In the genomic region with DNA sequence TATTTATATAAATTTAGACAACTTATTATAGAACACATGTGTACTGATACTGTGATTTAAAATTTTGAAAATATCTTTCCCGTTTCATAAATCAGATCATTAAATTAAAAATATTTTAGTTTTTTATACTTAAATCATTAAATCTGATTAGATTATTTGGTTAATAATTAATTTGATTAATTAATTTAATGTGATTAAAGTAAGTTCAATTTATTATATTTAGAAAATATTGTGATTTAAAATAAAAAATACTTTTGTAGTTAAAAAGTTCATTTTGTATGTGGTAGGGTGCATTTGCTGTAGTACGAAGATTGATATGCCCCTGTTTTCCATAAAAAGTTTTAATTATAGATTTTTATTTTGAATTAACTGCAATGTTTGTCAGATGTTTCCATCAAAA, we compare ENCODE assay signal across 24 cellular contexts.
DNase-seq lines count a peak whose midpoint lies in the region; ATAC-seq, FAIRE-seq and TF ChIP-seq lines count a peak whose summit lies in the region.
"Had no signal": no experiment of that assay in that cellular context is flagged by ENCODE, and none has a peak within 500 bp of the region (broad histone marks: within the 10 kb centered on the region; RNA-seq: fewer than 3 reads in every experiment).

No MANE protein-coding gene starts in this region.

- no peaks in the 10 kb centered on the region for H3K36me3 ChIP-seq in pancreas

- no peaks in the 10 kb centered on the region for H3K27me3 Mint-ChIP-seq in endothelial cell (ENCODE audit: unreplicated experiment)
- H3K27me3 Mint-ChIP-seq in activated T-helper 2 cell treated with anti-CD3 and anti-CD28 coated beads, Interferon-gamma antibody, Interleukin-2, Interleukin-4, amounts not matched to agents 10 μg/mL and 5 μg/mL and 100 μg/mL, durations not matched to agents 14 hours and 24 hours and 36 hours (ENCODE audit: low read depth), result no peaks in the 10 kb centered on the region
- H3K27me3 Mint-ChIP-seq: CD4-positive, alpha-beta memory T cell had no signal

- H3K9me3 Mint-ChIP-seq in endothelial cell (ENCODE audit: unreplicated experiment), result no peaks in the 10 kb centered on the region
- H3K9me3 Mint-ChIP-seq in activated T-helper 2 cell treated with anti-CD3 and anti-CD28 coated beads, Interferon-gamma antibody, Interleukin-2, Interleukin-4, amounts not matched to agents 10 μg/mL and 5 μg/mL and 100 μg/mL, durations not matched to agents 14 hours and 24 hours and 36 hours, result peaks cover 18% of the 10 kb centered on the region

- no peaks in the 10 kb centered on the region for H3K27me3 ChIP-seq in pancreas

- FAIRE-seq in A204.1 (lab: Jason Lieb, UNC) (peak; percentile 89), TTC549 (lab: Jason Lieb, UNC) (peak; percentile 75), endometrium (lab: Jason Lieb, UNC) (peak; percentile 62), pancreas (lab: Jason Lieb, UNC) (peak; percentile 65)
- FAIRE-seq: A549, GM12878, GM19239, H1 had no signal

- H3K4me1 Mint-ChIP-seq in endothelial cell (ENCODE audit: unreplicated experiment), result no peaks in the 10 kb centered on the region
- H3K4me1 Mint-ChIP-seq in activated T-helper 2 cell treated with anti-CD3 and anti-CD28 coated beads, Interferon-gamma antibody, Interleukin-2, Interleukin-4, amounts not matched to agents 10 μg/mL and 5 μg/mL and 100 μg/mL, durations not matched to agents 14 hours and 24 hours and 36 hours (ENCODE audit: low read depth), result peaks cover 2% of the 10 kb centered on the region
- H3K4me1 Mint-ChIP-seq: CD4-positive, alpha-beta memory T cell had no signal

- intact Hi-C loops in pancreas (cut with DNase I), result no loop called here
- intact Hi-C loops in activated T-helper 2 cell treated with anti-CD3 and anti-CD28 coated beads, Interferon-gamma antibody, Interleukin-2, Interleukin-4, amounts not matched to agents 10 μg/mL and 5 μg/mL and 100 μg/mL, durations not matched to agents 14 hours and 24 hours and 36 hours (cut with micrococcal nuclease), result no loop called here

- TF ChIP-seq CTCF in pancreas (IDR thresholded peaks at IDR 0.05), result no peak
- TF ChIP-seq CTCF in endothelial cell (IDR thresholded peaks at IDR 0.05; ENCODE audit: unreplicated experiment), result no peak

- WGBS in pancreas, 2 donors, result 89 to 93% methylated on average over 2 of the region's 2 CpGs

- no peaks in the 10 kb centered on the region for H3K4me1 ChIP-seq in pancreas
- H3K4me1 ChIP-seq: A549 had no signal

- no peak for ATAC-seq in pancreas
- no peak for ATAC-seq in GM21367 (IDR thresholded peaks at IDR 0.05; ENCODE audit: unreplicated experiment)
- ATAC-seq: A549, GM12878 had no signal

- no peak overlapping the region for H3K4me3 Mint-ChIP-seq in endothelial cell (ENCODE audit: unreplicated experiment)
- H3K4me3 Mint-ChIP-seq in activated T-helper 2 cell treated with anti-CD3 and anti-CD28 coated beads, Interferon-gamma antibody, Interleukin-2, Interleukin-4, amounts not matched to agents 10 μg/mL and 5 μg/mL and 100 μg/mL, durations not matched to agents 14 hours and 24 hours and 36 hours (ENCODE audit: low read depth), result no peak overlapping the region
- H3K4me3 Mint-ChIP-seq: CD4-positive, alpha-beta memory T cell had no signal

- no peaks in the 10 kb centered on the region for H3K9me3 ChIP-seq in pancreas
- H3K9me3 ChIP-seq: A549 had no signal

- no peak for DNase-seq in pancreas
- DNase-seq in endothelial cell (ENCODE audit: low spot score), result no peak
- no peak for DNase-seq in medulla oblongata (ENCODE audit: extremely low spot score)
- DNase-seq in activated T-helper 2 cell treated with anti-CD3 and anti-CD28 coated beads, Interferon-gamma antibody, Interleukin-2, Interleukin-4, amounts not matched to agents 10 μg/mL and 5 μg/mL and 100 μg/mL, durations not matched to agents 14 hours and 24 hours and 36 hours (ENCODE audit: low spot score), result no peak
- DNase-seq: ACHN; AML-193; C1 segment of cervical spinal cord; Calu3; CD4-positive, alpha-beta memory T cell; COR-L47; DND-41; GDM1; GM23248; H7; HCEC 1CT had no signal

- H3K27ac Mint-ChIP-seq in endothelial cell (ENCODE audit: unreplicated experiment), result no peak overlapping the region
- no peak overlapping the region for H3K27ac Mint-ChIP-seq in activated T-helper 2 cell treated with anti-CD3 and anti-CD28 coated beads, Interferon-gamma antibody, Interleukin-2, Interleukin-4, amounts not matched to agents 10 μg/mL and 5 μg/mL and 100 μg/mL, durations not matched to agents 14 hours and 24 hours and 36 hours
- H3K27ac Mint-ChIP-seq: CD4-positive, alpha-beta memory T cell had no signal

- no peak overlapping the region for H3K4me3 ChIP-seq in pancreas
- H3K4me3 ChIP-seq: A549, GM12878, GM23248 had no signal

- H3K36me3 Mint-ChIP-seq in endothelial cell (ENCODE audit: low read depth, unreplicated experiment), result no peaks in the 10 kb centered on the region
- H3K36me3 Mint-ChIP-seq in activated T-helper 2 cell treated with anti-CD3 and anti-CD28 coated beads, Interferon-gamma antibody, Interleukin-2, Interleukin-4, amounts not matched to agents 10 μg/mL and 5 μg/mL and 100 μg/mL, durations not matched to agents 14 hours and 24 hours and 36 hours (ENCODE audit: low read depth), result no peaks in the 10 kb centered on the region
- H3K36me3 Mint-ChIP-seq: CD4-positive, alpha-beta memory T cell had no signal

- H3K27ac ChIP-seq in pancreas, result no peak overlapping the region
- H3K27ac ChIP-seq: 22Rv1, A549, GM23248 had no signal
